ENCODE assay signal across 8 cellular contexts in genomic region chr1:209937996-209938959, GRCh38. TPM values are rescaled to one million over a fixed set of nuclear protein-coding genes. Genes with fewer than 3 reads are reported as not detected.
DNase-seq lines count a peak whose midpoint lies in the region; ATAC-seq and TF ChIP-seq lines count a peak whose summit lies in the region.

TSS of gene SYT14 (plus strand) at chr1:209938217. CDS start at chr1:209938265, 48 bp downstream.

- no peak within 1 kb of the TSS for H3K9ac ChIP-seq in neural progenitor cell

- no peak within 1 kb of the TSS for H3K27ac ChIP-seq in CD8-positive, alpha-beta T cell (ENCODE audit: low read depth, low read length)
- no peak within 1 kb of the TSS for H3K27ac ChIP-seq in Panc1 (ENCODE audit: low read length)
- no peak within 1 kb of the TSS for H3K27ac ChIP-seq in neural progenitor cell

- no peak for TF ChIP-seq CTCF in CD8-positive, alpha-beta T cell (IDR thresholded peaks at IDR 0.05)
- TF ChIP-seq CTCF in Panc1 (IDR thresholded peaks at IDR 0.05) (no peak), neural progenitor cell (IDR thresholded peaks at IDR 0.05) (no peak)

- H3K27me3 ChIP-seq in CD8-positive, alpha-beta T cell (ENCODE audit: insufficient read depth, low read length), result no peaks in the 10 kb centered on the region
- H3K27me3 ChIP-seq in Panc1 (ENCODE audit: control insufficient read depth, insufficient read depth, low read length) (peaks cover 5% of the 10 kb centered on the region), neural progenitor cell (peaks cover 16% of the 10 kb centered on the region)

- no TSS peak for BruUV-seq in Panc1 (replicated peaks; lab: Mats Ljungman, UMichigan)

- H3F3A ChIP-seq in neural progenitor cell (ENCODE audit: low read depth), result peaks cover 14% of the 10 kb centered on the region

- H3K9me3 Mint-ChIP-seq in CD8-positive, alpha-beta T cell, result no peaks in the 10 kb centered on the region
- no peaks in the 10 kb centered on the region for H3K9me3 Mint-ChIP-seq in effector memory CD8-positive, alpha-beta T cell
- no peaks in the 10 kb centered on the region for H3K9me3 Mint-ChIP-seq in neural progenitor cell

- peaks cover 26% of the 10 kb centered on the region for H3K79me2 ChIP-seq in neural progenitor cell (ENCODE audit: low read depth)

- H3K4me3 ChIP-seq in CD8-positive, alpha-beta T cell (ENCODE audit: low read depth, low read length), result no peak within 1 kb of the TSS
- H3K4me3 ChIP-seq in Panc1 (ENCODE audit: low read depth in 2 of 2, low read length in 2 of 2), result peak within 1 kb of the TSS; percentile 26 to 41; a peak in 2 of 4 replicates
- H3K4me3 ChIP-seq in neural progenitor cell, result peak within 1 kb of the TSS; percentile 92

- CTCF ChIA-PET in CD8-positive, alpha-beta T cell (lab: Charles Lee), result no interaction called here
- CTCF ChIA-PET in Panc1 (lab: Charles Lee), result interaction anchor here (0.7 kb wide), 1 partner anchor 9 kb away, joined by 4 read pairs; no protein-coding TSS in a partner anchor

- ATAC-seq in CD8-positive, alpha-beta T cell, result no peak
- ATAC-seq in HG02642 (IDR thresholded peaks at IDR 0.05; ENCODE audit: poor library complexity, unreplicated experiment) (peak; percentile 31), Panc1 (no peak), GM19455 (IDR thresholded peaks at IDR 0.05; ENCODE audit: unreplicated experiment) (no peak)
- ATAC-seq in effector memory CD8-positive, alpha-beta T cell (replicated peaks), result no peak

- H3K27me3 Mint-ChIP-seq in CD8-positive, alpha-beta T cell (ENCODE audit: low read depth), result peaks cover 63% of the 10 kb centered on the region
- H3K27me3 Mint-ChIP-seq in effector memory CD8-positive, alpha-beta T cell, result peaks cover 65 to 72% of the 10 kb centered on the region in 2 donors
- peaks cover 18% of the 10 kb centered on the region for H3K27me3 Mint-ChIP-seq in neural progenitor cell (ENCODE audit: insufficient read depth, low read depth)

- in situ Hi-C loops in Panc1 (cut with HindIII; ENCODE audit: low pct_unique_long_range_greater_than_20kb, low sequenced_read_pairs), result no loop called here

- peak within 1 kb of the TSS; percentile 94 for H3K4me2 ChIP-seq in neural progenitor cell

- no peaks in the 10 kb centered on the region for H3K9me3 ChIP-seq in CD8-positive, alpha-beta T cell (ENCODE audit: low read length)
- no peaks in the 10 kb centered on the region for H3K9me3 ChIP-seq in Panc1 (ENCODE audit: control insufficient read depth, insufficient read depth, low read depth, low read length)
- H3K9me3 ChIP-seq in neural progenitor cell (ENCODE audit: low read depth), result no peaks in the 10 kb centered on the region

- no peaks in the 10 kb centered on the region for H3K4me1 ChIP-seq in CD8-positive, alpha-beta T cell (ENCODE audit: insufficient read depth, low read length)
- H3K4me1 ChIP-seq in Panc1 (ENCODE audit: control insufficient read depth, insufficient read depth, low read length) (no peaks in the 10 kb centered on the region), neural progenitor cell (peaks cover 18% of the 10 kb centered on the region)

- DNase-seq in CD8-positive, alpha-beta T cell, result peak in 1 of 7 experiments; percentile 17
- DNase-seq in Panc1 (ENCODE audit: low read depth, low spot score), result no peak
- DNase-seq in effector memory CD8-positive, alpha-beta T cell, result no peak
- DNase-seq in neural progenitor cell (ENCODE audit: low spot score), result peak; percentile 93
- DNase-seq in activated gamma-delta T cell (lab: John Stamatoyannopoulos, UW), result no peak
- no peak for DNase-seq in stimulated activated naive CD4-positive, alpha-beta T cell (lab: John Stamatoyannopoulos, UW)

- H3K36me3 ChIP-seq in CD8-positive, alpha-beta T cell (ENCODE audit: insufficient read depth, low read length), result no peaks in the 10 kb centered on the region
- H3K36me3 ChIP-seq in Panc1 (ENCODE audit: control insufficient read depth, insufficient read depth, low read length) (no peaks in the 10 kb centered on the region), neural progenitor cell (no peaks in the 10 kb centered on the region)

- H3K27ac Mint-ChIP-seq in CD8-positive, alpha-beta T cell, result no peak within 1 kb of the TSS
- H3K27ac Mint-ChIP-seq in effector memory CD8-positive, alpha-beta T cell, result no peak within 1 kb of the TSS
- peak within 1 kb of the TSS; percentile 15 for H3K27ac Mint-ChIP-seq in neural progenitor cell

- H3K36me3 Mint-ChIP-seq in CD8-positive, alpha-beta T cell, result no peaks in the 10 kb centered on the region
- H3K36me3 Mint-ChIP-seq in effector memory CD8-positive, alpha-beta T cell (ENCODE audit: insufficient read depth), result no peaks in the 10 kb centered on the region
- H3K36me3 Mint-ChIP-seq in neural progenitor cell, result no peaks in the 10 kb centered on the region

- POLR2A ChIA-PET in CD8-positive, alpha-beta T cell (lab: Charles Lee), result no interaction called here
- POLR2A ChIA-PET in Panc1 (lab: Charles Lee), result no interaction called here

- peaks cover 19% of the 10 kb centered on the region for H4K20me1 ChIP-seq in neural progenitor cell (ENCODE audit: low read depth)

- H3K4me3 Mint-ChIP-seq in CD8-positive, alpha-beta T cell, result peak within 1 kb of the TSS; percentile 69
- peak within 1 kb of the TSS; percentile 69 to 75 for H3K4me3 Mint-ChIP-seq in effector memory CD8-positive, alpha-beta T cell
- H3K4me3 Mint-ChIP-seq in neural progenitor cell, result peak within 1 kb of the TSS; percentile 91

- H3K4me1 Mint-ChIP-seq in CD8-positive, alpha-beta T cell (ENCODE audit: low read depth), result peaks cover 13% of the 10 kb centered on the region
- peaks cover 4 to 5% of the 10 kb centered on the region in 2 donors for H3K4me1 Mint-ChIP-seq in effector memory CD8-positive, alpha-beta T cell (ENCODE audit: low read depth in 2 of 2)
- H3K4me1 Mint-ChIP-seq in neural progenitor cell, result peaks cover 13% of the 10 kb centered on the region

- peak within 1 kb of the TSS; percentile 82 for H2AFZ ChIP-seq in neural progenitor cell (replicated peaks)

- intact Hi-C loops in CD8-positive, alpha-beta T cell (cut with DNase I, micrococcal nuclease), result no loop called here
- intact Hi-C loops in Panc1 (cut with micrococcal nuclease; ENCODE audit: unreplicated experiment), result no loop called here

RNA-seq across cellular contexts. Expression of gene SYT14, which starts in this region (rescaled TPM):
- not detected for total RNA-seq in CD8-positive, alpha-beta T cell
- total RNA-seq in Panc1 (2021; ENCODE audit: unreplicated experiment) (not detected), neural progenitor cell (ENCODE audit: low replicate concordance) (8.9 and 16.1 TPM in 2 replicates)
- not detected for polyA plus RNA-seq in Panc1 (2012; ENCODE audit: insufficient read length)
